ENCODE assay signal across 8 cellular contexts in genomic region chr4:42396361-42397255, GRCh38. TPM values are rescaled to one million over a fixed set of nuclear protein-coding genes. Genes with fewer than 3 reads are reported as not detected.
A peak's percentile ranks its signal among the peaks of the same experiment; 100 is the strongest.
DNase-seq lines count a peak whose midpoint lies in the region; ATAC-seq and TF ChIP-seq lines count a peak whose summit lies in the region.

No MANE protein-coding gene starts in this region.

- H3K4me3 Mint-ChIP-seq in mesothelial cell of epicardium: peak overlapping the region; percentile 70

- H3K27me3 ChIP-seq in A673 (replicated peaks; ENCODE audit: insufficient read depth, low read depth, low read length, poor library complexity): peaks cover 66% of the 10 kb centered on the region

- in situ Hi-C loops in astrocyte of the cerebellum (cut with HindIII; ENCODE audit: low sequenced_read_pairs): no loop called here

- intact Hi-C loops in A673 (cut with micrococcal nuclease; ENCODE audit: unreplicated experiment): no loop called here

- H3K27ac ChIP-seq in A673 (ENCODE audit: low read depth, low read length, poor library complexity, severe bottlenecking): no peak overlapping the region

- TF ChIP-seq CTCF in A673 (conservative IDR thresholded peaks at IDR 0.05; ENCODE audit: low read depth, low read length): no peak
- no peak for TF ChIP-seq CTCF in astrocyte of the cerebellum (IDR thresholded peaks at IDR 0.05; ENCODE audit: low read depth, low read length, missing control alignments)
- no peak for TF ChIP-seq CTCF in mesothelial cell of epicardium (IDR thresholded peaks at IDR 0.05; ENCODE audit: unreplicated experiment)

- no peak for DNase-seq in A673 (ENCODE audit: low spot score)
- no peak for DNase-seq in astrocyte of the cerebellum (ENCODE audit: low read depth)
- DNase-seq in mesothelial cell of epicardium (ENCODE audit: low spot score in 2 of 2, unreplicated experiment in 2 of 2): no peak

- H3K36me3 ChIP-seq in A673 (ENCODE audit: insufficient read depth, low read length, poor library complexity, severe bottlenecking): no peaks in the 10 kb centered on the region

- H3K27ac Mint-ChIP-seq in mesothelial cell of epicardium: no peak overlapping the region

- H3K27me3 Mint-ChIP-seq in mesothelial cell of epicardium (ENCODE audit: low read depth): peaks cover 92% of the 10 kb centered on the region

- ATAC-seq in GM21576 (IDR thresholded peaks at IDR 0.05; ENCODE audit: unreplicated experiment): peak; percentile 5
- ATAC-seq in GM18868 (IDR thresholded peaks at IDR 0.05; ENCODE audit: unreplicated experiment): no peak
- ATAC-seq in HG03520 (IDR thresholded peaks at IDR 0.05; ENCODE audit: unreplicated experiment): no peak
- ATAC-seq in HG03469 (IDR thresholded peaks at IDR 0.05; ENCODE audit: unreplicated experiment): no peak
- ATAC-seq in GM21786 (IDR thresholded peaks at IDR 0.05; ENCODE audit: unreplicated experiment): no peak

- POLR2A ChIA-PET in A673 (lab: Charles Lee; ENCODE audit: low non-redundant PET): no interaction called here

- H3K9me3 ChIP-seq in A673 (ENCODE audit: low read depth, low read length, poor library complexity, severe bottlenecking): no peaks in the 10 kb centered on the region

- no peaks in the 10 kb centered on the region for H3K36me3 Mint-ChIP-seq in mesothelial cell of epicardium

- H3K4me3 ChIP-seq in A673 (ENCODE audit: low read depth, low read length, poor library complexity, severe bottlenecking) (peak overlapping the region; percentile 44), astrocyte of the cerebellum (ENCODE audit: low read depth, low read length) (peak overlapping the region; percentile 48)

- H3K4me1 Mint-ChIP-seq in mesothelial cell of epicardium: peaks cover 30% of the 10 kb centered on the region

- CTCF ChIA-PET in A673 (lab: Charles Lee): no interaction called here

- peaks cover 1% of the 10 kb centered on the region for H3K4me1 ChIP-seq in A673 (ENCODE audit: insufficient read depth, low read length, poor library complexity, severe bottlenecking)

- no peaks in the 10 kb centered on the region for H3K9me3 Mint-ChIP-seq in mesothelial cell of epicardium

- BruUV-seq in A673 (replicated peaks; lab: Mats Ljungman, UMichigan): no TSS peak

RNA-seq across cellular contexts. Expression of gene SHISA3, which starts 0.7 kb away (rescaled TPM):
- total RNA-seq in A673 (2021) (0.26 and 0.39 TPM in 2 replicates), mesothelial cell of epicardium (3.2 to 3.6 TPM (median 3.3 TPM) in 3 replicates)
